ENCODE assay signal across 1 cellular context in the genomic region with DNA sequence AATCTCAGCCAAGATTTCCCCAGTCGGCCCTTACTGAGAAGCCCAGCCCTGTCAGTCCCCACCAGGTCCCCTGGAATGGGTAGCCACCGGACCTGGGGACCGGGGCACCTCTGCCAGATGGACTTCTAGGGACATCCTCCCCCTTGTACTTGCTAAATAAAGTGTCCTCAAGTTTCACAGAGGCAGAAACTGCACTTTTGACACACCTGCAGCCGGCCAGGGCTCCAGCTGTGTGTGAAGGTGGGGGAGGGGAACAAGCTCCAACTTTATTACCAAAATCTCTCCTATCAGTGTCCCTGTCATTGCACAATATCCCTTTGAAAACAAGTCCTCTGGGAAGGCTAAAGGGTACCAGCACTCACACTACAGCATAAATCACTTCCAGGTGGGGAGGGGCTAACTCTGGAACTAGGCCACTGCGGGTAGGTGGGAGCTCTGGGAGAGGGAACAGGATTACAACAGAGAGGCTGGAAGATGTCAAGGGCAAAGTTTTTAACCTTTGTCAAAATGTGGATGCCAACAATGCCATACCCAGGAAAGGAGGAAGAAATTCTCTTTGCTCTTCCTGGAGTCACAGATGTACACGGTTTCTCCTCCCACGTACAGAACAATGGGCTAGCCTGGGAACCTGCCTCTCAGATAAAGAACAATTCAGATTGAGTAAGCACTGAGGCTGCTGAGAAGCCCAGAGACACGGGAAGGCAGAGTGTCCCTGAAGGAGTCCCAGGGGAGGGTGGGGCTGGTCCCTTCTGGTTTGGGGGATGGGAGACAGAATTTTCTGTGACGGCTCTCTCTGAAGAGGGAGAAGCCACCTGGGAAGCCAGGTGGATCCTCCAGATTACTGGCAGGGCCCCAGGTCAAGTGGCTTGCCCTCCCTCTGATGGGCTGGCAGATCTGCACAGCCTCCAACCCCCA.
TF ChIP-seq lines count a peak whose summit lies in the region.

No MANE protein-coding gene starts in this region.

TF ChIP-seq in HepG2, 621 proteins besides CTCF, POLR2A, EP300 and RAD21 (continued from another document and continues in another):
- TF ChIP-seq, protein P1, sequence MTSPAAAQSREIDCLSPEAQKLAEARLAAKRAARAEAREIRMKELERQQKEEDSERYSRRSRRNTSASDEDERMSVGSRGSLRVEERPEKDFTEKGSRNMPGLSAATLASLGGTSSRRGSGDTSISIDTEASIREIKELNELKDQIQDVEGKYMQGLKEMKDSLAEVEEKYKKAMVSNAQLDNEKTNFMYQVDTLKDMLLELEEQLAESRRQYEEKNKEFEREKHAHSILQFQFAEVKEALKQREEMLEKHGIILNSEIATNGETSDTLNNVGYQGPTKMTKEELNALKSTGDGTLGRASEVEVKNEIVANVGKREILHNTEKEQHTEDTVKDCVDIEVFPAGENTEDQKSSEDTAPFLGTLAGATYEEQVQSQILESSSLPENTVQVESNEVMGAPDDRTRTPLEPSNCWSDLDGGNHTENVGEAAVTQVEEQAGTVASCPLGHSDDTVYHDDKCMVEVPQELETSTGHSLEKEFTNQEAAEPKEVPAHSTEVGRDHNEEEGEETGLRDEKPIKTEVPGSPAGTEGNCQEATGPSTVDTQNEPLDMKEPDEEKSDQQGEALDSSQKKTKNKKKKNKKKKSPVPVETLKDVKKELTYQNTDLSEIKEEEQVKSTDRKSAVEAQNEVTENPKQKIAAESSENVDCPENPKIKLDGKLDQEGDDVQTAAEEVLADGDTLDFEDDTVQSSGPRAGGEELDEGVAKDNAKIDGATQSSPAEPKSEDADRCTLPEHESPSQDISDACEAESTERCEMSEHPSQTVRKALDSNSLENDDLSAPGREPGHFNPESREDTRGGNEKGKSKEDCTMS (CRISPR knock-in tag; conservative IDR thresholded peaks at IDR 0.05) = no peak
- TF ChIP-seq RAD51 (IDR thresholded peaks at IDR 0.05; ENCODE audit: borderline replicate concordance) (no peak), SOX5 (CRISPR knock-in tag; IDR thresholded peaks at IDR 0.05; ENCODE audit: borderline replicate concordance) (peak; percentile 85; the same call in 1 of the 2 replicates), MED8 (CRISPR knock-in tag; IDR thresholded peaks at IDR 0.05; ENCODE audit: insufficient replicate concordance) (peak; percentile 85), ZNF660 (CRISPR knock-in tag; IDR thresholded peaks at IDR 0.05; ENCODE audit: borderline replicate concordance, low read depth) (no peak), NPAS2 (CRISPR knock-in tag; IDR thresholded peaks at IDR 0.05; ENCODE audit: borderline replicate concordance) (0 out of 2 replicates have a peak, but pooled peaks have one; percentile 32), ZNF713 (CRISPR knock-in tag; IDR thresholded peaks at IDR 0.05) (no peak), MTF2 (CRISPR knock-in tag; IDR thresholded peaks at IDR 0.05; ENCODE audit: borderline replicate concordance) (no peak), TSC22D2 (CRISPR knock-in tag; IDR thresholded peaks at IDR 0.05; ENCODE audit: borderline replicate concordance) (no peak), ZNF136 (CRISPR knock-in tag; IDR thresholded peaks at IDR 0.05; ENCODE audit: low read depth) (no peak), ZNF547 (CRISPR knock-in tag; IDR thresholded peaks at IDR 0.05) (no peak), SMARCE1 (IDR thresholded peaks at IDR 0.05; ENCODE audit: borderline replicate concordance) (no peak), PCBP1 (IDR thresholded peaks at IDR 0.05; ENCODE audit: borderline replicate concordance, low read depth, low read length) (no peak), ZNF747 (CRISPR knock-in tag; IDR thresholded peaks at IDR 0.05; ENCODE audit: borderline replicate concordance) (peak; percentile 79; the same call in 1 of the 2 replicates), LCORL (IDR thresholded peaks at IDR 0.05) (no peak), LCORL (CRISPR knock-in tag; IDR thresholded peaks at IDR 0.05) (peak; percentile 99), ZNF7 (CRISPR knock-in tag; IDR thresholded peaks at IDR 0.05) (no peak), ZNF83 (CRISPR knock-in tag; IDR thresholded peaks at IDR 0.05; ENCODE audit: borderline replicate concordance) (no peak), ZNF383 (CRISPR knock-in tag; IDR thresholded peaks at IDR 0.05; ENCODE audit: borderline replicate concordance) (no peak), ZMAT3 (CRISPR knock-in tag; conservative IDR thresholded peaks at IDR 0.05) (peak; percentile 80; the same call in 1 of the 2 replicates), ZNF431 (CRISPR knock-in tag; IDR thresholded peaks at IDR 0.05; ENCODE audit: borderline replicate concordance, low read depth) (peak; percentile 30; the same call in 1 of the 2 replicates), ZBTB38 (CRISPR knock-in tag; IDR thresholded peaks at IDR 0.05) (peak; percentile 52; the same call in 1 of the 2 replicates), MAFF (IDR thresholded peaks at IDR 0.05; ENCODE audit: low read depth, low read length) (no peak), YEATS2 (CRISPR knock-in tag; IDR thresholded peaks at IDR 0.05; ENCODE audit: borderline replicate concordance) (no peak), U2AF1 (optimal IDR thresholded peaks at IDR 0.05; ENCODE audit: low read depth, low read length) (peak; percentile 20), ISX (CRISPR knock-in tag; conservative IDR thresholded peaks at IDR 0.05) (no peak), ZFP1 (CRISPR knock-in tag; IDR thresholded peaks at IDR 0.05) (0 out of 2 replicates have a peak, but pooled peaks have one; percentile 81), MED1 (CRISPR knock-in tag; IDR thresholded peaks at IDR 0.05) (peak; percentile 91), TOE1 (CRISPR knock-in tag; IDR thresholded peaks at IDR 0.05) (no peak), NONO (IDR thresholded peaks at IDR 0.05) (no peak), NONO (CRISPR knock-in tag; conservative IDR thresholded peaks at IDR 0.05) (peak; percentile 97), ZNF552 (CRISPR knock-in tag; IDR thresholded peaks at IDR 0.05; ENCODE audit: borderline replicate concordance) (no peak; the same call in 1 of the 2 replicates), POLR2AphosphoS5 (IDR thresholded peaks at IDR 0.05; ENCODE audit: low read depth, low read length) (peak; percentile 28; the same call in 1 of the 2 replicates), ZNF138 (CRISPR knock-in tag; IDR thresholded peaks at IDR 0.05; ENCODE audit: low read depth) (no peak), NFKB2 (CRISPR knock-in tag; IDR thresholded peaks at IDR 0.05; ENCODE audit: borderline replicate concordance) (0 out of 2 replicates have a peak, but pooled peaks have one; percentile 22), ATF1 (CRISPR knock-in tag; IDR thresholded peaks at IDR 0.05) (no peak), ZFX (CRISPR knock-in tag; IDR thresholded peaks at IDR 0.05; ENCODE audit: low read depth) (peak; percentile 71)
- TF ChIP-seq, protein P2, sequence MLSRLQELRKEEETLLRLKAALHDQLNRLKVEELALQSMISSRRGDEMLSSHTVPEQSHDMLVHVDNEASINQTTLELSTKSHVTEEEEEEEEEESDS (CRISPR knock-in tag; IDR thresholded peaks at IDR 0.05; ENCODE audit: borderline replicate concordance) = no peak
- TF ChIP-seq, protein P3, sequence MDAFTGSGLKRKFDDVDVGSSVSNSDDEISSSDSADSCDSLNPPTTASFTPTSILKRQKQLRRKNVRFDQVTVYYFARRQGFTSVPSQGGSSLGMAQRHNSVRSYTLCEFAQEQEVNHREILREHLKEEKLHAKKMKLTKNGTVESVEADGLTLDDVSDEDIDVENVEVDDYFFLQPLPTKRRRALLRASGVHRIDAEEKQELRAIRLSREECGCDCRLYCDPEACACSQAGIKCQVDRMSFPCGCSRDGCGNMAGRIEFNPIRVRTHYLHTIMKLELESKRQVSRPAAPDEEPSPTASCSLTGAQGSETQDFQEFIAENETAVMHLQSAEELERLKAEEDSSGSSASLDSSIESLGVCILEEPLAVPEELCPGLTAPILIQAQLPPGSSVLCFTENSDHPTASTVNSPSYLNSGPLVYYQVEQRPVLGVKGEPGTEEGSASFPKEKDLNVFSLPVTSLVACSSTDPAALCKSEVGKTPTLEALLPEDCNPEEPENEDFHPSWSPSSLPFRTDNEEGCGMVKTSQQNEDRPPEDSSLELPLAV (CRISPR knock-in tag; conservative IDR thresholded peaks at IDR 0.05; ENCODE audit: low read depth) = no peak
- TF ChIP-seq, protein P4, sequence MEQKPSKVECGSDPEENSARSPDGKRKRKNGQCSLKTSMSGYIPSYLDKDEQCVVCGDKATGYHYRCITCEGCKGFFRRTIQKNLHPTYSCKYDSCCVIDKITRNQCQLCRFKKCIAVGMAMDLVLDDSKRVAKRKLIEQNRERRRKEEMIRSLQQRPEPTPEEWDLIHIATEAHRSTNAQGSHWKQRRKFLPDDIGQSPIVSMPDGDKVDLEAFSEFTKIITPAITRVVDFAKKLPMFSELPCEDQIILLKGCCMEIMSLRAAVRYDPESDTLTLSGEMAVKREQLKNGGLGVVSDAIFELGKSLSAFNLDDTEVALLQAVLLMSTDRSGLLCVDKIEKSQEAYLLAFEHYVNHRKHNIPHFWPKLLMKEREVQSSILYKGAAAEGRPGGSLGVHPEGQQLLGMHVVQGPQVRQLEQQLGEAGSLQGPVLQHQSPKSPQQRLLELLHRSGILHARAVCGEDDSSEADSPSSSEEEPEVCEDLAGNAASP (CRISPR knock-in tag; IDR thresholded peaks at IDR 0.05; ENCODE audit: borderline replicate concordance) = peak; percentile 80; the same call in 1 of the 2 replicates
- TF ChIP-seq, protein P5, sequence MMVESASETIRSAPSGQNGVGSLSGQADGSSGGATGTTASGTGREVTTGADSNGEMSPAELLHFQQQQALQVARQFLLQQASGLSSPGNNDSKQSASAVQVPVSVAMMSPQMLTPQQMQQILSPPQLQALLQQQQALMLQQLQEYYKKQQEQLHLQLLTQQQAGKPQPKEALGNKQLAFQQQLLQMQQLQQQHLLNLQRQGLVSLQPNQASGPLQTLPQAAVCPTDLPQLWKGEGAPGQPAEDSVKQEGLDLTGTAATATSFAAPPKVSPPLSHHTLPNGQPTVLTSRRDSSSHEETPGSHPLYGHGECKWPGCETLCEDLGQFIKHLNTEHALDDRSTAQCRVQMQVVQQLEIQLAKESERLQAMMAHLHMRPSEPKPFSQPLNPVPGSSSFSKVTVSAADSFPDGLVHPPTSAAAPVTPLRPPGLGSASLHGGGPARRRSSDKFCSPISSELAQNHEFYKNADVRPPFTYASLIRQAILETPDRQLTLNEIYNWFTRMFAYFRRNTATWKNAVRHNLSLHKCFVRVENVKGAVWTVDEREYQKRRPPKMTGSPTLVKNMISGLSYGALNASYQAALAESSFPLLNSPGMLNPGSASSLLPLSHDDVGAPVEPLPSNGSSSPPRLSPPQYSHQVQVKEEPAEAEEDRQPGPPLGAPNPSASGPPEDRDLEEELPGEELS (CRISPR knock-in tag; IDR thresholded peaks at IDR 0.05) = peak; percentile 90
- TF ChIP-seq, protein P6, sequence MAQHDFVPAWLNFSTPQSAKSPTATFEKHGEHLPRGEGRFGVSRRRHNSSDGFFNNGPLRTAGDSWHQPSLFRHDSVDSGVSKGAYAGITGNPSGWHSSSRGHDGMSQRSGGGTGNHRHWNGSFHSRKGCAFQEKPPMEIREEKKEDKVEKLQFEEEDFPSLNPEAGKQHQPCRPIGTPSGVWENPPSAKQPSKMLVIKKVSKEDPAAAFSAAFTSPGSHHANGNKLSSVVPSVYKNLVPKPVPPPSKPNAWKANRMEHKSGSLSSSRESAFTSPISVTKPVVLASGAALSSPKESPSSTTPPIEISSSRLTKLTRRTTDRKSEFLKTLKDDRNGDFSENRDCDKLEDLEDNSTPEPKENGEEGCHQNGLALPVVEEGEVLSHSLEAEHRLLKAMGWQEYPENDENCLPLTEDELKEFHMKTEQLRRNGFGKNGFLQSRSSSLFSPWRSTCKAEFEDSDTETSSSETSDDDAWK (CRISPR knock-in tag; IDR thresholded peaks at IDR 0.05) = no peak
- TF ChIP-seq, protein P7, sequence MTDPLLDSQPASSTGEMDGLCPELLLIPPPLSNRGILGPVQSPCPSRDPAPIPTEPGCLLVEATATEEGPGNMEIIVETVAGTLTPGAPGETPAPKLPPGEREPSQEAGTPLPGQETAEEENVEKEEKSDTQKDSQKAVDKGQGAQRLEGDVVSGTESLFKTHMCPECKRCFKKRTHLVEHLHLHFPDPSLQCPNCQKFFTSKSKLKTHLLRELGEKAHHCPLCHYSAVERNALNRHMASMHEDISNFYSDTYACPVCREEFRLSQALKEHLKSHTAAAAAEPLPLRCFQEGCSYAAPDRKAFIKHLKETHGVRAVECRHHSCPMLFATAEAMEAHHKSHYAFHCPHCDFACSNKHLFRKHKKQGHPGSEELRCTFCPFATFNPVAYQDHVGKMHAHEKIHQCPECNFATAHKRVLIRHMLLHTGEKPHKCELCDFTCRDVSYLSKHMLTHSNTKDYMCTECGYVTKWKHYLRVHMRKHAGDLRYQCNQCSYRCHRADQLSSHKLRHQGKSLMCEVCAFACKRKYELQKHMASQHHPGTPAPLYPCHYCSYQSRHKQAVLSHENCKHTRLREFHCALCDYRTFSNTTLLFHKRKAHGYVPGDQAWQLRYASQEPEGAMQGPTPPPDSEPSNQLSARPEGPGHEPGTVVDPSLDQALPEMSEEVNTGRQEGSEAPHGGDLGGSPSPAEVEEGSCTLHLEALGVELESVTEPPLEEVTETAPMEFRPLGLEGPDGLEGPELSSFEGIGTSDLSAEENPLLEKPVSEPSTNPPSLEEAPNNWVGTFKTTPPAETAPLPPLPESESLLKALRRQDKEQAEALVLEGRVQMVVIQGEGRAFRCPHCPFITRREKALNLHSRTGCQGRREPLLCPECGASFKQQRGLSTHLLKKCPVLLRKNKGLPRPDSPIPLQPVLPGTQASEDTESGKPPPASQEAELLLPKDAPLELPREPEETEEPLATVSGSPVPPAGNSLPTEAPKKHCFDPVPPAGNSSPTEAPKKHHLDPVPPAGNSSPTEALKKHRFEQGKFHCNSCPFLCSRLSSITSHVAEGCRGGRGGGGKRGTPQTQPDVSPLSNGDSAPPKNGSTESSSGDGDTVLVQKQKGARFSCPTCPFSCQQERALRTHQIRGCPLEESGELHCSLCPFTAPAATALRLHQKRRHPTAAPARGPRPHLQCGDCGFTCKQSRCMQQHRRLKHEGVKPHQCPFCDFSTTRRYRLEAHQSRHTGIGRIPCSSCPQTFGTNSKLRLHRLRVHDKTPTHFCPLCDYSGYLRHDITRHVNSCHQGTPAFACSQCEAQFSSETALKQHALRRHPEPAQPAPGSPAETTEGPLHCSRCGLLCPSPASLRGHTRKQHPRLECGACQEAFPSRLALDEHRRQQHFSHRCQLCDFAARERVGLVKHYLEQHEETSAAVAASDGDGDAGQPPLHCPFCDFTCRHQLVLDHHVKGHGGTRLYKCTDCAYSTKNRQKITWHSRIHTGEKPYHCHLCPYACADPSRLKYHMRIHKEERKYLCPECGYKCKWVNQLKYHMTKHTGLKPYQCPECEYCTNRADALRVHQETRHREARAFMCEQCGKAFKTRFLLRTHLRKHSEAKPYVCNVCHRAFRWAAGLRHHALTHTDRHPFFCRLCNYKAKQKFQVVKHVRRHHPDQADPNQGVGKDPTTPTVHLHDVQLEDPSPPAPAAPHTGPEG (CRISPR knock-in tag; IDR thresholded peaks at IDR 0.05) = peak; percentile 43; the same call in 1 of the 2 replicates
- TF ChIP-seq, protein P8, sequence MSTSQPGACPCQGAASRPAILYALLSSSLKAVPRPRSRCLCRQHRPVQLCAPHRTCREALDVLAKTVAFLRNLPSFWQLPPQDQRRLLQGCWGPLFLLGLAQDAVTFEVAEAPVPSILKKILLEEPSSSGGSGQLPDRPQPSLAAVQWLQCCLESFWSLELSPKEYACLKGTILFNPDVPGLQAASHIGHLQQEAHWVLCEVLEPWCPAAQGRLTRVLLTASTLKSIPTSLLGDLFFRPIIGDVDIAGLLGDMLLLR (CRISPR knock-in tag; IDR thresholded peaks at IDR 0.05) = no peak
- TF ChIP-seq, protein P9, sequence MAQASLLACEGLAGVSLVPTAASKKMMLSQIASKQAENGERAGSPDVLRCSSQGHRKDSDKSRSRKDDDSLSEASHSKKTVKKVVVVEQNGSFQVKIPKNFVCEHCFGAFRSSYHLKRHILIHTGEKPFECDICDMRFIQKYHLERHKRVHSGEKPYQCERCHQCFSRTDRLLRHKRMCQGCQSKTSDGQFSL (CRISPR knock-in tag; IDR thresholded peaks at IDR 0.05) = no peak
